2 cellular contexts compared by ENCODE assay signal in the genomic region with DNA sequence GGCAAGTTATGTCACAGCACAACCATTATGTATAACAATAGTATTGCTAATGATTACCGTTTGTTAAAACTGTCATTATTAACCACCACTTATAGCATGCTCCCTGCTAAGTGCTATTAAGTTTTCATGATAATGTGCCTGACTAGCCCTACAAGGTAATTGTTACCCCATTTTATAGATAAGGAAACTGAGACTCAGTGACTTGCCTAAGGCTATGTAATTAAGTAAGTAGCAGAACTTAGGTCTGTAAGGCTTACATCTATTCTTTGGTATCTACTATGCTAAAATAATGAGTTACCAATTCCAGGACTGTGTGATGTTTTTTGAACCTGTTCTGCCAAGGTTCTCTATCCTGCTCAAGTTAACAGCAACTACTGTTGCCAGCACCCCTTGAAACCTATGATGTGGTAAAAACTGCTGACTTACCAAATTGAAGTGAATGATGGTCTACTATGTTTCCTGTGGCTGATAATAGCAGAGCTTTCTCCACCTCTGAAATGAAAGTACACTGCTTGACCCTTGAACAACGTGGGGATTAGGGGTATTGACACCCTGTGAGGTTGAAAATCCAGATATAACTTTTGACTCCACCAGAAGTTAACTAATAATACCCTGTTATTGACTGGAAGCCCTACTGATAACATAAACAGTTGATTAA.
TF ChIP-seq lines count a peak whose summit lies in the region.

No MANE protein-coding gene starts in this region.

TF ChIP-seq in A549, 52 proteins besides CTCF, POLR2A, EP300 and RAD21:
- TF ChIP-seq, protein P1, sequence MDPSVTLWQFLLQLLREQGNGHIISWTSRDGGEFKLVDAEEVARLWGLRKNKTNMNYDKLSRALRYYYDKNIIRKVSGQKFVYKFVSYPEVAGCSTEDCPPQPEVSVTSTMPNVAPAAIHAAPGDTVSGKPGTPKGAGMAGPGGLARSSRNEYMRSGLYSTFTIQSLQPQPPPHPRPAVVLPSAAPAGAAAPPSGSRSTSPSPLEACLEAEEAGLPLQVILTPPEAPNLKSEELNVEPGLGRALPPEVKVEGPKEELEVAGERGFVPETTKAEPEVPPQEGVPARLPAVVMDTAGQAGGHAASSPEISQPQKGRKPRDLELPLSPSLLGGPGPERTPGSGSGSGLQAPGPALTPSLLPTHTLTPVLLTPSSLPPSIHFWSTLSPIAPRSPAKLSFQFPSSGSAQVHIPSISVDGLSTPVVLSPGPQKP (IDR thresholded peaks at IDR 0.05; ENCODE audit: low read depth, low read length): no peak
- TF ChIP-seq MAFK (IDR thresholded peaks at IDR 0.05; ENCODE audit: partially characterized antibody) (peak; percentile 69), FOSB (CRISPR knock-in tag; IDR thresholded peaks at IDR 0.05) (no peak), NR3C1 (IDR thresholded peaks at IDR 0.05) (no peak), CHD4 (IDR thresholded peaks at IDR 0.05; ENCODE audit: borderline replicate concordance) (no peak), CEBPB (IDR thresholded peaks at IDR 0.05) (no peak), ZSCAN20 (CRISPR knock-in tag; IDR thresholded peaks at IDR 0.05) (no peak)

TF ChIP-seq in H1, 55 proteins besides CTCF, POLR2A, EP300 and RAD21:
- no peak for TF ChIP-seq TCF12 (IDR thresholded peaks at IDR 0.05; ENCODE audit: low read depth, low read length)
- 0 out of 4 replicates have a peak, but pooled peaks of 1 of the 2 experiments have one; percentile 31 for TF ChIP-seq HDAC2 (IDR thresholded peaks at IDR 0.05; ENCODE audit: borderline replicate concordance in 1 of 2, low read depth in 2 of 2, low read length in 2 of 2)
- TF ChIP-seq KDM1A (IDR thresholded peaks at IDR 0.05; ENCODE audit: borderline replicate concordance, low read length): peak; percentile 81
- peak; percentile 2; the same call in 1 of the 2 replicates for TF ChIP-seq MAFK (IDR thresholded peaks at IDR 0.05; ENCODE audit: low read depth, low read length)
